In genomic region chr17:76199466-76199865, GRCh38 we compare ENCODE assay signal across 13 cellular contexts. TPM values are rescaled to one million over a fixed set of nuclear protein-coding genes. Genes with fewer than 3 reads are reported as not detected.
DNase-seq lines count a peak whose midpoint lies in the region; ATAC-seq and TF ChIP-seq lines count a peak whose summit lies in the region.
"Had no signal": no experiment of that assay in that cellular context is flagged by ENCODE, and none has a peak within 500 bp of the region (broad histone marks: within the 10 kb centered on the region; RNA-seq: fewer than 3 reads in every experiment).

No MANE protein-coding gene starts in this region.

- no peak overlapping the region for H2AFZ ChIP-seq in DND-41 (ENCODE audit: low read depth, low read length)

- intact Hi-C loops in activated CD4-positive, alpha-beta memory T cell treated with anti-CD3 and anti-CD28 coated beads for 36 hours (cut with micrococcal nuclease) = loop anchor here (1.0 to 10.0 kb wide), 4 partner anchors 17 to 415 kb away; partner anchors contain the start of gene UNK

- peaks cover 52% of the 10 kb centered on the region for H3K4me1 Mint-ChIP-seq in activated CD4-positive, alpha-beta memory T cell treated with anti-CD3 and anti-CD28 coated beads for 36 hours (ENCODE audit: low read depth)
- peaks cover 85% of the 10 kb centered on the region for H3K4me1 Mint-ChIP-seq in activated naive CD4-positive, alpha-beta T cell treated with anti-CD3 and anti-CD28 coated beads, Interleukin-2, amount 50 U/mL, for 24 hours
- H3K4me1 Mint-ChIP-seq: endodermal cell had no signal

- H3K79me2 ChIP-seq in DND-41 (ENCODE audit: insufficient read depth, low read length) = no peaks in the 10 kb centered on the region

- H3K27me3 ChIP-seq in DND-41 (ENCODE audit: insufficient read depth, low read length, poor library complexity) (no peaks in the 10 kb centered on the region), brain microvascular endothelial cell (replicated peaks) (no peaks in the 10 kb centered on the region)
- H3K27me3 ChIP-seq: heart left ventricle had no signal

- peaks cover 12% of the 10 kb centered on the region for H3K4me1 ChIP-seq in DND-41 (ENCODE audit: insufficient read depth, low read length)

- H3K27ac ChIP-seq in DND-41 (ENCODE audit: low read length) (no peak overlapping the region), coronary artery (no peak overlapping the region), brain microvascular endothelial cell (no peak overlapping the region)

- H3K36me3 ChIP-seq in DND-41 (ENCODE audit: insufficient read depth, low read length) (no peaks in the 10 kb centered on the region), brain microvascular endothelial cell (replicated peaks) (no peaks in the 10 kb centered on the region)
- H3K36me3 ChIP-seq: heart left ventricle had no signal

- H3K9ac ChIP-seq in DND-41 (ENCODE audit: low read depth, low read length) = no peak overlapping the region

- CTCF ChIA-PET in activated CD4-positive, alpha-beta memory T cell treated with anti-CD3 and anti-CD28 coated beads for 36 hours (lab: Charles Lee) = interaction anchor here (0.7 to 2.2 kb wide), 4 partner anchors 15 to 65 kb away, joined by 3 to 12 read pairs (median 4); no protein-coding TSS in a partner anchor
- CTCF ChIA-PET in GM10248 (lab: Yijun Ruan, JAX) = interaction anchor here (1.1 to 1.6 kb wide), 5 partner anchors 14 to 64 kb away, joined by 3 to 6 read pairs (median 4); no protein-coding TSS in a partner anchor

- no peak overlapping the region for H3K4me3 ChIP-seq in DND-41 (ENCODE audit: low read depth in 1 of 2, low read length in 2 of 2)
- H3K4me3 ChIP-seq in coronary artery = no peak overlapping the region
- H3K4me3 ChIP-seq in brain microvascular endothelial cell (ENCODE audit: low read depth, low read length) = no peak overlapping the region
- H3K4me3 ChIP-seq: heart left ventricle had no signal

- H3K9me3 ChIP-seq in DND-41 (ENCODE audit: insufficient read depth, low read length, severe bottlenecking) = no peaks in the 10 kb centered on the region
- H3K9me3 ChIP-seq: heart left ventricle had no signal

- H3K4me2 ChIP-seq in DND-41 (ENCODE audit: insufficient read depth, low read length) = no peak overlapping the region

- no peaks in the 10 kb centered on the region for H4K20me1 ChIP-seq in DND-41 (ENCODE audit: insufficient read depth, low read length)

- H3K36me3 Mint-ChIP-seq in activated CD4-positive, alpha-beta memory T cell treated with anti-CD3 and anti-CD28 coated beads for 36 hours = peaks cover 15% of the 10 kb centered on the region
- peaks cover 18% of the 10 kb centered on the region for H3K36me3 Mint-ChIP-seq in activated naive CD4-positive, alpha-beta T cell treated with anti-CD3 and anti-CD28 coated beads, Interleukin-2, amount 50 U/mL, for 24 hours

- ATAC-seq in DND-41 (ENCODE audit: insufficient read depth, low read depth) = peak; percentile 92
- ATAC-seq in HG02610 (IDR thresholded peaks at IDR 0.05; ENCODE audit: unreplicated experiment) = no peak
- ATAC-seq: heart left ventricle had no signal

- peak overlapping the region; percentile 22 for H3K4me3 Mint-ChIP-seq in activated CD4-positive, alpha-beta memory T cell treated with anti-CD3 and anti-CD28 coated beads for 36 hours
- peak overlapping the region; percentile 72 for H3K4me3 Mint-ChIP-seq in activated naive CD4-positive, alpha-beta T cell treated with anti-CD3 and anti-CD28 coated beads, Interleukin-2, amount 50 U/mL, for 24 hours
- H3K4me3 Mint-ChIP-seq: endodermal cell had no signal

- TF ChIP-seq CTCF in DND-41 (IDR thresholded peaks at IDR 0.05; ENCODE audit: borderline replicate concordance, extremely low read depth, low read length, poor library complexity, severe bottlenecking) (no peak), GM10248 (IDR thresholded peaks at IDR 0.05; ENCODE audit: control extremely low read depth, extremely low read depth, low read depth, missing control alignments) (no peak), coronary artery (IDR thresholded peaks at IDR 0.05) (no peak), brain microvascular endothelial cell (IDR thresholded peaks at IDR 0.05; ENCODE audit: low read depth, low read length, missing control alignments) (no peak)

- peak overlapping the region; percentile 88 for H3K27ac Mint-ChIP-seq in activated CD4-positive, alpha-beta memory T cell treated with anti-CD3 and anti-CD28 coated beads for 36 hours
- peak overlapping the region; percentile 98 for H3K27ac Mint-ChIP-seq in activated naive CD4-positive, alpha-beta T cell treated with anti-CD3 and anti-CD28 coated beads, Interleukin-2, amount 50 U/mL, for 24 hours
- H3K27ac Mint-ChIP-seq: endodermal cell had no signal

- DNase-seq in DND-41 = peak; percentile 66
- DNase-seq in activated CD4-positive, alpha-beta memory T cell treated with anti-CD3 and anti-CD28 coated beads for 36 hours = peak; percentile 83
- DNase-seq in stimulated activated CD4-positive, alpha-beta T cell treated with anti-CD3 and anti-CD28 coated beads, Interleukin-4, amount 100 ng/mL, for 1 hour = peak; percentile 61
- DNase-seq in GM10248 (ENCODE audit: extremely low spot score) = no peak
- DNase-seq in coronary artery (ENCODE audit: low spot score) = no peak
- no peak for DNase-seq in brain microvascular endothelial cell
- DNase-seq: amygdala, endodermal cell, heart left ventricle, mesendoderm, NCI-H1105 had no signal

- POLR2A ChIA-PET in activated CD4-positive, alpha-beta memory T cell treated with anti-CD3 and anti-CD28 coated beads for 36 hours (lab: Charles Lee) = interaction anchor here (1.0 to 1.9 kb wide), 9 partner anchors 8 to 74 kb away, joined by 3 to 12 read pairs (median 5); partner anchors contain the start of gene UBALD2
- POLR2A ChIA-PET in GM10248 (lab: Yijun Ruan, JAX) = no interaction called here

- H3K9me3 Mint-ChIP-seq in activated CD4-positive, alpha-beta memory T cell treated with anti-CD3 and anti-CD28 coated beads for 36 hours = no peaks in the 10 kb centered on the region
- no peaks in the 10 kb centered on the region for H3K9me3 Mint-ChIP-seq in activated naive CD4-positive, alpha-beta T cell treated with anti-CD3 and anti-CD28 coated beads, Interleukin-2, amount 50 U/mL, for 24 hours
- H3K9me3 Mint-ChIP-seq: endodermal cell had no signal

- in situ Hi-C loops in brain microvascular endothelial cell (cut with HindIII; ENCODE audit: low pct_ligation_motif_present, low sequenced_read_pairs) = no loop called here

- no peaks in the 10 kb centered on the region for H3K27me3 Mint-ChIP-seq in activated CD4-positive, alpha-beta memory T cell treated with anti-CD3 and anti-CD28 coated beads for 36 hours
- H3K27me3 Mint-ChIP-seq in activated naive CD4-positive, alpha-beta T cell treated with anti-CD3 and anti-CD28 coated beads, Interleukin-2, amount 50 U/mL, for 24 hours = no peaks in the 10 kb centered on the region

RNA-seq across cellular contexts. Expression of gene RNF157, which starts 40.8 kb away (rescaled TPM):
- total RNA-seq in activated CD4-positive, alpha-beta memory T cell treated with anti-CD3 and anti-CD28 coated beads for 36 hours = 10 to 100 TPM; 25.4 to 28.0 TPM

RNA-seq across cellular contexts. Expression of gene FOXJ1, which starts 58.4 kb away (rescaled TPM):
- total RNA-seq in activated CD4-positive, alpha-beta memory T cell treated with anti-CD3 and anti-CD28 coated beads for 36 hours = under 1 TPM; 0.22 to 0.29 TPM
- total RNA-seq: heart left ventricle had no signal

Comparison
In these comparisons a context has a peak if more than half of its experiments do, and no peak if none do; other contexts are left out.
1. DNase-seq: peak in DND-41 (single experiment), activated CD4-positive, alpha-beta memory T cell treated with anti-CD3 and anti-CD28 coated beads for 36 hours (single experiment) and stimulated activated CD4-positive, alpha-beta T cell treated with anti-CD3 and anti-CD28 coated beads, Interleukin-4, amount 100 ng/mL, for 1 hour (single experiment); none in GM10248 (single experiment), coronary artery (single experiment) and brain microvascular endothelial cell (single experiment).